In genomic region chr5:174306345-174307030, GRCh38 we compare ENCODE assay signal across 17 cellular contexts.
"Had no signal": no experiment of that assay in that cellular context is flagged by ENCODE, and none has a peak within 500 bp of the region (broad histone marks: within the 10 kb centered on the region; RNA-seq: fewer than 3 reads in every experiment).

No MANE protein-coding gene starts in this region.

- H3K4me3 ChIP-seq: adrenal gland, breast epithelium, esophagus muscularis mucosa, lung, mucosa of descending colon, right lobe of liver had no signal

- FAIRE-seq: endometrium had no signal

- H3K36me3 ChIP-seq: adrenal gland, breast epithelium, esophagus muscularis mucosa, neutrophil, right lobe of liver had no signal

- H3K27me3 ChIP-seq: adrenal gland, breast epithelium, right lobe of liver had no signal

- ATAC-seq: activated CD4-positive, CD25-positive, alpha-beta regulatory T cell treated with anti-CD3 and anti-CD28 coated beads, Interleukin-2, amount 50 U/mL, for 24 hours; left cardiac atrium; mucosa of descending colon; naive thymus-derived CD8-positive, alpha-beta T cell; right lobe of liver had no signal

- H3K9me3 ChIP-seq: adrenal gland, breast epithelium, esophagus muscularis mucosa, mucosa of descending colon, neutrophil, right lobe of liver had no signal

- DNase-seq: activated naive CD4-positive, alpha-beta T cell treated with anti-CD3 and anti-CD28 coated beads, Interleukin-2, amount 50 U/mL, for 16 hours; activated T-cell treated with anti-CD3 and anti-CD28 coated beads, Interleukin-2, amount 50 U/mL, for 1 hour; adrenal gland; immature natural killer cell; left cardiac atrium; mucosa of descending colon; naive thymus-derived CD8-positive, alpha-beta T cell; right lobe of liver; stimulated activated naive CD4-positive, alpha-beta T cell; substantia nigra; trophoblast cell had no signal
